27 cellular contexts compared by ENCODE assay signal in the genomic region with DNA sequence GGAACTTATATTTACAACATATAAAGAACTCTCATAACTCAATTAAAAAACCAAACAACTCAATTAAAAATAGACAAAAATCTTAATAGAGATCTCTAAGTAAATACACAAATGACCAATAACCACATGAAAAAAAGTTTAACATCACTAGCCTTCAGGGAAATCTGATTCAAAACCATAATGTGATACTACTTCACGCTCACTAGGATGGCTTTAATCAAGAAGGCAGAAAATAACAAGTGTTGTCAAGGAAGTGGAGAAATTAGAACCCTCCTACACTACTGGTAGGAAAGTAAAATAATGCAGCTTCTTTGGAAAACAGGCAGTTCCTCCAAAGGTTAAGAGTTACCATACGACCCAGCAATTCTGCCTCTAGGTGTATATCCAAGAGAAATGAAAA.
"Had no signal": no experiment of that assay in that cellular context is flagged by ENCODE, and none has a peak within 500 bp of the region (broad histone marks: within the 10 kb centered on the region; RNA-seq: fewer than 3 reads in every experiment).

No MANE protein-coding gene starts in this region.

- ATAC-seq: activated T-cell treated with anti-CD3 and anti-CD28 coated beads, Interleukin-2, amount 50 U/mL, for 72 hours; PC-3; T-cell had no signal

- H3K4me3 Mint-ChIP-seq: activated CD4-positive, alpha-beta memory T cell treated with anti-CD3 and anti-CD28 coated beads for 36 hours; activated CD4-positive, alpha-beta T cell treated with anti-CD3 and anti-CD28 coated beads, Interleukin-2, amount 10 ng/mL, durations not matched to agents 7 days and 5 days; T-cell had no signal

- H3K9me3 Mint-ChIP-seq: activated CD4-positive, alpha-beta memory T cell treated with anti-CD3 and anti-CD28 coated beads for 36 hours; activated CD4-positive, alpha-beta T cell treated with anti-CD3 and anti-CD28 coated beads, Interleukin-2, amount 10 ng/mL, durations not matched to agents 7 days and 5 days; activated naive CD4-positive, alpha-beta T cell treated with anti-CD3 and anti-CD28 coated beads, Interleukin-2, amount 50 U/mL, for 24 hours; activated T-cell treated with anti-CD3 and anti-CD28 coated beads, Interleukin-2, amount 50 U/mL, for 72 hours; brain; T-cell had no signal

- DNase-seq: activated CD4-positive, alpha-beta memory T cell treated with anti-CD3 and anti-CD28 coated beads for 36 hours; activated CD4-positive, alpha-beta T cell treated with anti-CD3 and anti-CD28 coated beads, Interleukin-2, amount 10 ng/mL, durations not matched to agents 7 days and 5 days; activated CD4-positive, CD25-positive, alpha-beta regulatory T cell; activated CD8-positive, alpha-beta memory T cell treated with anti-CD3 and anti-CD28 coated beads, Interleukin-2, amount 50 U/mL, for 4 hours; activated naive CD4-positive, alpha-beta T cell; activated T-cell treated with anti-CD3 and anti-CD28 coated beads, Interleukin-2, amount 50 U/mL, for 72 hours; amygdala; cerebellar nuclear complex; IMR-90; KBM-7; MV-4-11; NCI-H1092 treated with DMSO at 0.1 percent for 48 hours; NCI-H1417 treated with DMSO at 0.1 percent for 48 hours; NCI-H1694 treated with DMSO at 0.1 percent for 48 hours; NCI-H2029 treated with DMSO at 0.1 percent for 48 hours; NCI-H345; NCI-H510A; NCI-H526 treated with DMSO at 0.1 percent for 48 hours; NCI-H82; PC-3; SHP77; T-cell; T-helper 2 cell; T1000 had no signal

- H3K27me3 Mint-ChIP-seq: activated CD4-positive, alpha-beta memory T cell treated with anti-CD3 and anti-CD28 coated beads for 36 hours; activated CD4-positive, alpha-beta T cell treated with anti-CD3 and anti-CD28 coated beads, Interleukin-2, amount 10 ng/mL, durations not matched to agents 7 days and 5 days; activated naive CD4-positive, alpha-beta T cell treated with anti-CD3 and anti-CD28 coated beads, Interleukin-2, amount 50 U/mL, for 24 hours; brain; T-cell had no signal

- H3K27me3 ChIP-seq: cardiac muscle cell had no signal

- H3K4me3 ChIP-seq: cardiac muscle cell had no signal

- H3K27ac Mint-ChIP-seq: activated CD4-positive, alpha-beta memory T cell treated with anti-CD3 and anti-CD28 coated beads for 36 hours; activated CD4-positive, alpha-beta T cell treated with anti-CD3 and anti-CD28 coated beads, Interleukin-2, amount 10 ng/mL, durations not matched to agents 7 days and 5 days; activated T-cell treated with anti-CD3 and anti-CD28 coated beads, Interleukin-2, amount 50 U/mL, for 72 hours; brain had no signal

- H3K27ac ChIP-seq: cardiac muscle cell had no signal
